In genomic region chr11:66643745-66644437, GRCh38 we compare ENCODE assay signal across 8 cellular contexts.
DNase-seq lines count a peak whose midpoint lies in the region; ATAC-seq and TF ChIP-seq lines count a peak whose summit lies in the region.
"Had no signal": no experiment of that assay in that cellular context is flagged by ENCODE, and none has a peak within 500 bp of the region (broad histone marks: within the 10 kb centered on the region; RNA-seq: fewer than 3 reads in every experiment).

No MANE protein-coding gene starts in this region.

- no peak overlapping the region for H3K9ac ChIP-seq in adipocyte (ENCODE audit: low read length)

- H3K36me3 ChIP-seq in HEK293 (ENCODE audit: control insufficient read depth in 2 of 2, insufficient read depth in 1 of 2, low read length in 2 of 2) (peaks cover 10 to 95% of the 10 kb centered on the region in 2 experiments), adipocyte (ENCODE audit: control insufficient read depth, insufficient read depth, low read length, severe bottlenecking) (peaks cover 85% of the 10 kb centered on the region)

- no peaks in the 10 kb centered on the region for H3K9me3 Mint-ChIP-seq in nephron progenitor cell

- H3K27ac Mint-ChIP-seq in nephron progenitor cell, result peak overlapping the region; percentile 82

- no peaks in the 10 kb centered on the region for H3K4me1 ChIP-seq in HEK293 (ENCODE audit: control insufficient read depth, insufficient read depth, low read length)
- peaks cover 68% of the 10 kb centered on the region for H3K4me1 ChIP-seq in adipocyte (ENCODE audit: control insufficient read depth, insufficient read depth, low read length)

- H3K27me3 ChIP-seq in adipocyte (replicated peaks; ENCODE audit: control insufficient read depth, insufficient read depth, low read length), result no peaks in the 10 kb centered on the region
- H3K27me3 ChIP-seq: right atrium auricular region had no signal

- H3K4me3 ChIP-seq in HEK293 (ENCODE audit: low read depth, low read length) (no peak overlapping the region), adipocyte (ENCODE audit: low read length) (peak overlapping the region; percentile 94)

- peaks cover 72% of the 10 kb centered on the region for H3K4me1 Mint-ChIP-seq in nephron progenitor cell

- no peak for ATAC-seq in HG03196 (IDR thresholded peaks at IDR 0.05; ENCODE audit: unreplicated experiment)
- no peak for ATAC-seq in GM18909 (IDR thresholded peaks at IDR 0.05; ENCODE audit: poor library complexity, unreplicated experiment)

- POLR2A ChIA-PET in HEK293 (lab: Yijun Ruan, JAX), result interaction anchor here (1.3 to 3.6 kb wide), 2 partner anchors 9 to 27 kb away, joined by 4 to 17 read pairs; partner anchors contain the start of gene RBM14

- no peak overlapping the region for H3K27ac ChIP-seq in HEK293 (ENCODE audit: extremely low read depth, low read depth, low read length)
- H3K27ac ChIP-seq: right atrium auricular region had no signal

- H3K9me3 ChIP-seq in HEK293 (ENCODE audit: control insufficient read depth, insufficient read depth, low read depth, low read length) (no peaks in the 10 kb centered on the region), adipocyte (ENCODE audit: control insufficient read depth, low read length) (no peaks in the 10 kb centered on the region)
- H3K9me3 ChIP-seq: right atrium auricular region had no signal

- no peak for TF ChIP-seq CTCF in HEK293 (tag by site-specific recombination; IDR thresholded peaks at IDR 0.05)
- TF ChIP-seq CTCF in nephron progenitor cell (IDR thresholded peaks at IDR 0.05), result no peak

- CTCF ChIA-PET in HEK293 (lab: Yijun Ruan, JAX), result interaction anchor here (1.2 kb wide), 1 partner anchor 35 kb away, joined by 5 read pairs; no protein-coding TSS in a partner anchor

- H3K27me3 Mint-ChIP-seq in nephron progenitor cell (ENCODE audit: low read depth, poor library complexity), result no peaks in the 10 kb centered on the region

- no peak for DNase-seq in adipocyte (ENCODE audit: low read depth)
- DNase-seq in nephron progenitor cell, result peak; percentile 8
- DNase-seq in D341Med (ENCODE audit: low spot score), result no peak
- DNase-seq: DMS79 treated with DMSO at 0.1 percent for 48 hours had no signal

- H3K36me3 Mint-ChIP-seq in nephron progenitor cell (ENCODE audit: low read depth), result peaks cover 85% of the 10 kb centered on the region

- H3K4me3 Mint-ChIP-seq in nephron progenitor cell, result peak overlapping the region; percentile 93

TF ChIP-seq in HEK293, 187 proteins besides CTCF, POLR2A, EP300 and RAD21:
- TF ChIP-seq SCRT2 (tag by site-specific recombination; IDR thresholded peaks at IDR 0.05) (peak; percentile 82), ZNF521 (tag by site-specific recombination; IDR thresholded peaks at IDR 0.05) (no peak), ZNF335 (tag by site-specific recombination; conservative IDR thresholded peaks at IDR 0.05) (no peak)
TF ChIP-seq in HEK293: peak in this region for 1.
